9 cellular contexts compared by ENCODE assay signal in genomic region chr16:69613283-69614154, GRCh38. TPM values are rescaled to one million over a fixed set of nuclear protein-coding genes. Genes with fewer than 3 reads are reported as not detected.
DNase-seq lines count a peak whose midpoint lies in the region; ATAC-seq and TF ChIP-seq lines count a peak whose summit lies in the region.
"Had no signal": no experiment of that assay in that cellular context is flagged by ENCODE, and none has a peak within 500 bp of the region (broad histone marks: within the 10 kb centered on the region; RNA-seq: fewer than 3 reads in every experiment).

No MANE protein-coding gene starts in this region.

- no peak for TF ChIP-seq CTCF in OCI-LY1 (IDR thresholded peaks at IDR 0.05; ENCODE audit: low read length)
- TF ChIP-seq CTCF in fibroblast of villous mesenchyme (IDR thresholded peaks at IDR 0.05; ENCODE audit: insufficient read depth, low read depth, low read length), result no peak

- H4K20me1 ChIP-seq in OCI-LY1 (ENCODE audit: insufficient read depth, low read length), result no peaks in the 10 kb centered on the region

- H3F3A ChIP-seq in OCI-LY1 (ENCODE audit: insufficient read depth, low read length), result no peaks in the 10 kb centered on the region

- no peaks in the 10 kb centered on the region for H3K9me3 ChIP-seq in OCI-LY1 (ENCODE audit: low read length)

- peak; percentile 71 to 77 for ATAC-seq in activated CD4-positive, CD25-positive, alpha-beta regulatory T cell treated with anti-CD3 and anti-CD28 coated beads, Interleukin-2, amount 50 U/mL, for 24 hours
- ATAC-seq in stimulated activated naive B cell treated with anti-CD40 and anti-IgM and Interleukin-4, amounts not matched to agents 10 μg/mL and 1 μg/mL and 100 μg/mL, for 72 hours (replicated peaks), result peak; percentile 65 to 69
- ATAC-seq in HG02571 (IDR thresholded peaks at IDR 0.05; ENCODE audit: unreplicated experiment), result no peak

- peaks cover 14 to 23% of the 10 kb centered on the region in 2 donors for H3K36me3 Mint-ChIP-seq in stimulated activated naive B cell treated with anti-CD40 and anti-IgM and Interleukin-4, amounts not matched to agents 10 μg/mL and 1 μg/mL and 100 μg/mL, for 72 hours

- H3K27ac ChIP-seq in OCI-LY1 (ENCODE audit: low read depth, low read length, poor library complexity, severe bottlenecking), result peak overlapping the region; percentile 55
- H3K27ac ChIP-seq: BLaER1 treated with 17β-estradiol and CSF1 and Interleukin-3, amounts not matched to agents 10 nM and 100 nM had no signal

- DNase-seq in activated CD4-positive, CD25-positive, alpha-beta regulatory T cell treated with anti-CD3 and anti-CD28 coated beads, Interleukin-2, amount 50 U/mL, for 72 hours, result no peak
- DNase-seq in fibroblast of villous mesenchyme (ENCODE audit: low read depth) (peak; percentile 58), iPS-NIHi11 (ENCODE audit: low spot score) (no peak), DMS79 (lab: John Stamatoyannopoulos, UW) (no peak)
- no peak for DNase-seq in stimulated activated naive B cell treated with anti-CD40 and anti-IgM and Interleukin-4, amounts not matched to agents 10 μg/mL and 1 μg/mL and 100 μg/mL, for 72 hours

- no peak overlapping the region; the same call in 1 of the 2 replicates for H3K9ac ChIP-seq in OCI-LY1 (ENCODE audit: low read length)
- H3K9ac ChIP-seq: BLaER1 treated with 17β-estradiol and CSF1 and Interleukin-3, amounts not matched to agents 10 nM and 100 nM had no signal

- H3K4me3 Mint-ChIP-seq in stimulated activated naive B cell treated with anti-CD40 and anti-IgM and Interleukin-4, amounts not matched to agents 10 μg/mL and 1 μg/mL and 100 μg/mL, for 72 hours, result no peak overlapping the region

- peaks cover 20 to 39% of the 10 kb centered on the region in 2 donors for H3K4me1 Mint-ChIP-seq in stimulated activated naive B cell treated with anti-CD40 and anti-IgM and Interleukin-4, amounts not matched to agents 10 μg/mL and 1 μg/mL and 100 μg/mL, for 72 hours

- peak overlapping the region; percentile 14; the same call in 1 of the 2 replicates for H3K4me2 ChIP-seq in OCI-LY1 (ENCODE audit: low read length)
- H3K4me2 ChIP-seq: BLaER1 treated with 17β-estradiol and CSF1 and Interleukin-3, amounts not matched to agents 10 nM and 100 nM had no signal

- no peaks in the 10 kb centered on the region for H3K9me2 ChIP-seq in OCI-LY1 (ENCODE audit: low read depth, low read length)

- no peaks in the 10 kb centered on the region for H3K9me3 Mint-ChIP-seq in stimulated activated naive B cell treated with anti-CD40 and anti-IgM and Interleukin-4, amounts not matched to agents 10 μg/mL and 1 μg/mL and 100 μg/mL, for 72 hours

- no peak overlapping the region for H2AFZ ChIP-seq in OCI-LY1 (ENCODE audit: low read length)

- H3K4me3 ChIP-seq in OCI-LY1 (ENCODE audit: low read depth, low read length, poor library complexity, severe bottlenecking), result no peak overlapping the region
- H3K4me3 ChIP-seq in fibroblast of villous mesenchyme (ENCODE audit: low read depth, low read length), result no peak overlapping the region
- H3K4me3 ChIP-seq: BLaER1 treated with 17β-estradiol and CSF1 and Interleukin-3, amounts not matched to agents 10 nM and 100 nM had no signal

- no peak overlapping the region for H3K27ac Mint-ChIP-seq in stimulated activated naive B cell treated with anti-CD40 and anti-IgM and Interleukin-4, amounts not matched to agents 10 μg/mL and 1 μg/mL and 100 μg/mL, for 72 hours

- H3K27me3 ChIP-seq in OCI-LY1 (ENCODE audit: insufficient read depth, low read length), result no peaks in the 10 kb centered on the region
- H3K27me3 ChIP-seq: BLaER1 treated with 17β-estradiol and CSF1 and Interleukin-3, amounts not matched to agents 10 nM and 100 nM had no signal

- H3K36me3 ChIP-seq in OCI-LY1 (ENCODE audit: insufficient read depth, low read length), result no peaks in the 10 kb centered on the region

- H3K4me1 ChIP-seq in OCI-LY1 (ENCODE audit: insufficient read depth, low read length, severe bottlenecking), result peaks cover 16% of the 10 kb centered on the region

- no peaks in the 10 kb centered on the region for H3K27me3 Mint-ChIP-seq in stimulated activated naive B cell treated with anti-CD40 and anti-IgM and Interleukin-4, amounts not matched to agents 10 μg/mL and 1 μg/mL and 100 μg/mL, for 72 hours

- peaks cover 11% of the 10 kb centered on the region for H3K79me2 ChIP-seq in OCI-LY1 (ENCODE audit: insufficient read depth, low read length)

RNA-seq across cellular contexts. Expression of gene NFAT5, which starts 47.8 kb away (rescaled TPM):
- total RNA-seq in fibroblast of villous mesenchyme, result 34.5 and 69.1 TPM in 2 replicates
